ENCODE assay signal across 8 cellular contexts in genomic region chr1:31064685-31065309, GRCh38. TPM values are rescaled to one million over a fixed set of nuclear protein-coding genes. Genes with fewer than 3 reads are reported as not detected.
A peak's percentile ranks its signal among the peaks of the same experiment; 100 is the strongest.
DNase-seq lines count a peak whose midpoint lies in the region; ATAC-seq and TF ChIP-seq lines count a peak whose summit lies in the region.

No MANE protein-coding gene starts in this region.

- H3K27me3 ChIP-seq in neural progenitor cell, result no peaks in the 10 kb centered on the region

- H3K4me3 Mint-ChIP-seq in activated B cell treated with CpG ODN at 0.5 μM for 24 hours, result peak overlapping the region; percentile 99
- peak overlapping the region; percentile 100 for H3K4me3 Mint-ChIP-seq in neural progenitor cell

- peak overlapping the region; percentile 98 for H3K27ac Mint-ChIP-seq in activated B cell treated with CpG ODN at 0.5 μM for 24 hours
- H3K27ac Mint-ChIP-seq in neural progenitor cell, result peak overlapping the region; percentile 100

- peak overlapping the region; percentile 96 for H3K4me2 ChIP-seq in neural progenitor cell

- H3K9me3 ChIP-seq in neural progenitor cell (ENCODE audit: low read depth), result no peaks in the 10 kb centered on the region

- no peaks in the 10 kb centered on the region for H3K9me3 Mint-ChIP-seq in activated B cell treated with CpG ODN at 0.5 μM for 24 hours
- H3K9me3 Mint-ChIP-seq in neural progenitor cell, result no peaks in the 10 kb centered on the region

- peak overlapping the region; percentile 99 for H3K9ac ChIP-seq in neural progenitor cell

- H3K4me1 ChIP-seq in neural progenitor cell, result peaks cover 21% of the 10 kb centered on the region

- peak overlapping the region; percentile 97 for H3K4me3 ChIP-seq in Jurkat, Clone E6-1 (ENCODE audit: low read length)
- H3K4me3 ChIP-seq in fibroblast of the aortic adventitia (ENCODE audit: low read depth, low read length) (peak overlapping the region; percentile 83), neural progenitor cell (peak overlapping the region; percentile 76)

- peak overlapping the region; percentile 100 for H3K27ac ChIP-seq in neural progenitor cell

- CTCF ChIA-PET in activated B cell treated with CpG ODN at 0.5 μM for 24 hours (lab: Charles Lee), result no interaction called here

- H3K79me2 ChIP-seq in neural progenitor cell (ENCODE audit: low read depth), result peaks cover 56% of the 10 kb centered on the region

- intact Hi-C loops in Right ventricle myocardium inferior (cut with DNase I), result loop anchor here (5.0 kb wide), 1 partner anchor 102 kb away; no protein-coding TSS in a partner anchor
- intact Hi-C loops in cardiac septum (cut with DNase I), result loop anchor here (2.0 to 10.0 kb wide), 4 partner anchors 36 to 230 kb away; partner anchors contain the start of genes SNRNP40 and ZCCHC17
- intact Hi-C loops in activated B cell treated with CpG ODN at 0.5 μM for 24 hours (cut with micrococcal nuclease), result loop anchor here (1.0 to 10.0 kb wide), 8 partner anchors 16 to 1883 kb away; partner anchors contain the start of genes SNRNP40, SRSF4 and ZCCHC17

- H2AFZ ChIP-seq in neural progenitor cell (replicated peaks), result peak overlapping the region; percentile 95

- H3K4me1 Mint-ChIP-seq in activated B cell treated with CpG ODN at 0.5 μM for 24 hours, result peaks cover 42% of the 10 kb centered on the region
- H3K4me1 Mint-ChIP-seq in neural progenitor cell, result peaks cover 19% of the 10 kb centered on the region

- DNase-seq in Right ventricle myocardium inferior (ENCODE audit: missing footprints) (no peak), cardiac septum (ENCODE audit: low spot score) (no peak), activated B cell treated with CpG ODN at 0.5 μM for 24 hours (peak; percentile 42), fibroblast of the aortic adventitia (ENCODE audit: low read depth) (no peak), neural progenitor cell (ENCODE audit: low spot score) (no peak)
- peak; percentile 23 for DNase-seq in Jurkat, Clone E6-1 (ENCODE audit: low read depth, low spot score)

- POLR2A ChIA-PET in activated B cell treated with CpG ODN at 0.5 μM for 24 hours (lab: Charles Lee), result interaction anchor here (0.5 to 1.2 kb wide), 5 partner anchors 8 to 132 kb away, joined by 3 to 8 read pairs (median 3); no protein-coding TSS in a partner anchor

- H3F3A ChIP-seq in neural progenitor cell (ENCODE audit: low read depth), result peaks cover 21% of the 10 kb centered on the region

- TF ChIP-seq CTCF in activated B cell treated with CpG ODN at 0.5 μM for 24 hours (IDR thresholded peaks at IDR 0.05) (no peak), fibroblast of the aortic adventitia (IDR thresholded peaks at IDR 0.05; ENCODE audit: insufficient read depth, low read length) (no peak), neural progenitor cell (IDR thresholded peaks at IDR 0.05) (no peak)

- ATAC-seq in Right ventricle myocardium inferior (peak; percentile 1), activated B cell treated with CpG ODN at 0.5 μM for 24 hours (ENCODE audit: low read depth) (no peak), HG02571 (IDR thresholded peaks at IDR 0.05; ENCODE audit: unreplicated experiment) (no peak), GM21576 (IDR thresholded peaks at IDR 0.05; ENCODE audit: unreplicated experiment) (no peak)

- no peaks in the 10 kb centered on the region for H3K36me3 ChIP-seq in neural progenitor cell

- no peaks in the 10 kb centered on the region for H3K27me3 Mint-ChIP-seq in activated B cell treated with CpG ODN at 0.5 μM for 24 hours
- peaks cover 7% of the 10 kb centered on the region for H3K27me3 Mint-ChIP-seq in neural progenitor cell (ENCODE audit: insufficient read depth, low read depth)

- peaks cover 46% of the 10 kb centered on the region for H4K20me1 ChIP-seq in neural progenitor cell (ENCODE audit: low read depth)

- H3K36me3 Mint-ChIP-seq in activated B cell treated with CpG ODN at 0.5 μM for 24 hours (ENCODE audit: low read depth), result peaks cover 19% of the 10 kb centered on the region
- H3K36me3 Mint-ChIP-seq in neural progenitor cell, result peaks cover 4% of the 10 kb centered on the region

RNA-seq across cellular contexts. Expression of gene PUM1, which starts 0.7 kb away (rescaled TPM):
- total RNA-seq in Right ventricle myocardium inferior (71.1 TPM), cardiac septum (83.7 TPM), activated B cell treated with CpG ODN at 0.5 μM for 24 hours (132 and 137 TPM in 2 replicates), fibroblast of the aortic adventitia (ENCODE audit: low replicate concordance) (32.9 and 61.1 TPM in 2 replicates), neural progenitor cell (ENCODE audit: low replicate concordance) (130 and 143 TPM in 2 replicates)
- polyA plus RNA-seq in Jurkat, Clone E6-1 (2012; ENCODE audit: insufficient read depth, insufficient read length), result 55.6 TPM

Comparison
In these comparisons a context has a peak if more than half of its experiments do, and no peak if none do; other contexts are left out.
1. DNase-seq: peak in Jurkat, Clone E6-1 (single experiment) and activated B cell treated with CpG ODN at 0.5 μM for 24 hours (single experiment); none in Right ventricle myocardium inferior (single experiment), cardiac septum (single experiment), fibroblast of the aortic adventitia (single experiment) and neural progenitor cell (single experiment).
2. Peak in every context shown above with its lines, with median percentiles within 50 percentile points of each other: H3K4me3 ChIP-seq.